Comparison of ENCODE assay signal across 12 cellular contexts in the genomic region with DNA sequence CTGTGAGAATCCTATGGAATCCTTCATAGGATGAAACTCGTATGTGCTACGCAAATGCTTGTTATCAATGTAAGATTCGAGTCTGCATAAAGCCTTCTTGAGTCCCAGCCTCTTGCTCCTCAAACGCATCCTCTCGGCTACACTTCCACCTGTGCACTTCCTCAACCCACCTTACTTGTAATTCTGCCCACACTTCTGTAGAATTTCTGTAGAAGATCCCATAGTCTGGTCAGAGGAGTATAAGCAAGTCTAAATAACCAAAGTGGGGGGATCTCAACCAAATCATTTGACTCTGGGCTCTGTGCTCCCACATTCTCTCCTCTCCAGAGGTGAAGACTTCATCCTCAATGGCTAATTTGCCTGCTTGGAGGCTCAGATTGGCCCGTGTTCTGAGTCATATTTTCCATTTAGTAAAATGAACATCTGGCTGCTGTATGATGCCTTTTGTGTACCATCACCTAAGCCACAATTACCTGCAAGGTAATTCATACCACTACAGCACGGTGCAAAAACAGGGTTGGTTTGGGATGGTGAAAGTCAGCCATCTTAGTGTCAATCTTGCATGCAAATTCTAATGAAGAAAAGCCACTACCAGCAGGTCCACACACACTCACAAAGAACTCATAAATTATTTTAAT.
DNase-seq lines count a peak whose midpoint lies in the region; ATAC-seq and TF ChIP-seq lines count a peak whose summit lies in the region.
"Had no signal": no experiment of that assay in that cellular context is flagged by ENCODE, and none has a peak within 500 bp of the region (broad histone marks: within the 10 kb centered on the region; RNA-seq: fewer than 3 reads in every experiment).

No MANE protein-coding gene starts in this region.

- peaks cover 0 to 97% (median 85%) of the 10 kb centered on the region in 9 donors for H3K4me1 ChIP-seq in heart right ventricle
- peaks cover 4 to 66% (median 35%) of the 10 kb centered on the region in 4 donors for H3K4me1 ChIP-seq in tibial artery

- POLR2A ChIA-PET in activated naive CD8-positive, alpha-beta T cell treated with anti-CD3 and anti-CD28 coated beads, Interleukin-2, amount 10 ng/mL, durations not matched to agents 7 days and 5 days (lab: Charles Lee): interaction anchor here (0.6 to 2.7 kb wide), 4 partner anchors 10 to 124 kb away, joined by 3 to 12 read pairs (median 4); no protein-coding TSS in a partner anchor

- DNase-seq in heart right ventricle (no peak), left cardiac atrium (no peak), memory B cell (ENCODE audit: low spot score in 2 of 2) (no peak), tibial artery (no peak), mesenteric fat pad (ENCODE audit: low spot score) (no peak), retina (no peak)
- DNase-seq in activated naive CD8-positive, alpha-beta T cell treated with anti-CD3 and anti-CD28 coated beads, Interleukin-2, amount 10 ng/mL, durations not matched to agents 7 days and 5 days: no peak
- DNase-seq: NCI-H1930; SHP77 treated with DMSO at 0.1 percent for 48 hours; stimulated activated CD4-positive, alpha-beta T cell treated with anti-CD3 and anti-CD28 coated beads, Interleukin-2, amount 100 ng/mL, for 48 hours had no signal

- peak overlapping the region; percentile 49 to 93 (median 90) for H3K27ac ChIP-seq in heart right ventricle
- peak overlapping the region; percentile 93 to 96 for H3K27ac ChIP-seq in tibial artery

- intact Hi-C loops in heart right ventricle (cut with DNase I): no loop called here
- intact Hi-C loops in left cardiac atrium (cut with DNase I): no loop called here
- intact Hi-C loops in tibial artery (cut with DNase I; ENCODE audit: low total_unique reads): loop anchor here (5.0 kb wide), 1 partner anchor 61 kb away; a partner anchor contains a TSS

- H3K27me3 ChIP-seq in heart right ventricle (no peaks in the 10 kb centered on the region), tibial artery (no peaks in the 10 kb centered on the region)
- H3K27me3 ChIP-seq: esophagus muscularis mucosa had no signal

- 68% methylated on average over 7 of the region's 7 CpGs for WGBS in heart right ventricle, 2 donors

- H3K4me3 Mint-ChIP-seq in activated naive CD8-positive, alpha-beta T cell treated with anti-CD3 and anti-CD28 coated beads, Interleukin-2, amount 10 ng/mL, durations not matched to agents 7 days and 5 days: peak overlapping the region; percentile 81
- H3K4me3 Mint-ChIP-seq in memory B cell: peak overlapping the region; percentile 91

- no peak for TF ChIP-seq CTCF in heart right ventricle (IDR thresholded peaks at IDR 0.05)
- no peak for TF ChIP-seq CTCF in tibial artery (IDR thresholded peaks at IDR 0.05)

- H3K9me3 ChIP-seq in heart right ventricle (no peaks in the 10 kb centered on the region), tibial artery (no peaks in the 10 kb centered on the region)
- H3K9me3 ChIP-seq: esophagus muscularis mucosa had no signal

- no peaks in the 10 kb centered on the region for H3K9me3 Mint-ChIP-seq in activated naive CD8-positive, alpha-beta T cell treated with anti-CD3 and anti-CD28 coated beads, Interleukin-2, amount 10 ng/mL, durations not matched to agents 7 days and 5 days
- no peaks in the 10 kb centered on the region for H3K9me3 Mint-ChIP-seq in memory B cell

- H3K4me3 ChIP-seq in heart right ventricle (peak overlapping the region in 2 of 10 donors; percentile 23 to 32), tibial artery (no peak overlapping the region)

- no peak for ATAC-seq in heart right ventricle
- ATAC-seq in left cardiac atrium: no peak
- no peak for ATAC-seq in activated naive CD8-positive, alpha-beta T cell treated with anti-CD3 and anti-CD28 coated beads, Interleukin-2, amount 10 ng/mL, durations not matched to agents 7 days and 5 days (ENCODE audit: low read depth)
- no peak for ATAC-seq in memory B cell (ENCODE audit: low read depth)
- no peak for ATAC-seq in GM21526 (IDR thresholded peaks at IDR 0.05; ENCODE audit: low FRiP score, unreplicated experiment)

- peak overlapping the region; percentile 94 for H3K27ac Mint-ChIP-seq in activated naive CD8-positive, alpha-beta T cell treated with anti-CD3 and anti-CD28 coated beads, Interleukin-2, amount 10 ng/mL, durations not matched to agents 7 days and 5 days
- H3K27ac Mint-ChIP-seq in memory B cell: peak overlapping the region; percentile 100

- peaks cover 0 to 8% (median 0%) of the 10 kb centered on the region in 9 donors for H3K36me3 ChIP-seq in heart right ventricle
- no peaks in the 10 kb centered on the region for H3K36me3 ChIP-seq in tibial artery

- peaks cover 86% of the 10 kb centered on the region for H3K4me1 Mint-ChIP-seq in activated naive CD8-positive, alpha-beta T cell treated with anti-CD3 and anti-CD28 coated beads, Interleukin-2, amount 10 ng/mL, durations not matched to agents 7 days and 5 days
- H3K4me1 Mint-ChIP-seq in memory B cell: peaks cover 82% of the 10 kb centered on the region

- peaks cover 30% of the 10 kb centered on the region for H3K36me3 Mint-ChIP-seq in activated naive CD8-positive, alpha-beta T cell treated with anti-CD3 and anti-CD28 coated beads, Interleukin-2, amount 10 ng/mL, durations not matched to agents 7 days and 5 days
- peaks cover 24% of the 10 kb centered on the region for H3K36me3 Mint-ChIP-seq in memory B cell

- no peaks in the 10 kb centered on the region for H3K27me3 Mint-ChIP-seq in activated naive CD8-positive, alpha-beta T cell treated with anti-CD3 and anti-CD28 coated beads, Interleukin-2, amount 10 ng/mL, durations not matched to agents 7 days and 5 days
- H3K27me3 Mint-ChIP-seq in memory B cell: no peaks in the 10 kb centered on the region
